Comparison of ENCODE assay signal across 1 cellular context in the genomic region with DNA sequence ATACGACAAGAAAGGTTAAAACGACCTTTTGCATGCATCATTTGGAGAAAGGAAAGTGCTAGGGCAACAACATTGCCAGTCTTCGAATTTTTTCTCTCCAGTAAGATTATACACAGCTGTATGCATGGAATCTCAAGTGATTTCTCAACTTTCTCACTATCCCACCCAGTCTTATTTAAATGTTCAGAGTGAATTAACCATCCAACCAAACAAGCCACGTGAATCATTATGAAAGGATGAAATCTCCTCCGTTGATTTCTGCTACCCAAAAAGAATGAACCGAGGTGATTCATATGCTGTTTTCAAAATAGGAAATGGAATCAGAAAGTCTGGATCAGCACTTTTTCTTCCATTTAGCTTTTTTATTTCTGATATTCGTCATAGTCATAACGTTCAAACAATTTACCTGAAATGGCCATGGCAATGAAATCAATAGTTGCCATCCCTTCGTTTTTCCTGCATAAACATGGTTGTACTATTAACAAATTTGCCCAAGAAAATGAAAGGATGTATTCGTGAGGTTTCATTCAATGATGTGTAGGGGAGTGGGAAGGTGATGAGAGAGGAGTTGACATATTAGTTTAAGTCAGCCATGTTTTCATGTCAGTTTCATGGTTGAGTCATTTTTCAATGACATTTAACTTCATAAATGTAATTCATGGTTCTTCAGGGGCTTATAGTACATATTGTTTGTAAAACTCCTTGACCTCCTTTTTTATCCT.
TF ChIP-seq lines count a peak whose summit lies in the region.

No MANE protein-coding gene starts in this region.

TF ChIP-seq in A549, 52 proteins besides CTCF, POLR2A, EP300 and RAD21:
- TF ChIP-seq MAFK (IDR thresholded peaks at IDR 0.05; ENCODE audit: partially characterized antibody) (peak; percentile 84), CEBPB (IDR thresholded peaks at IDR 0.05) (no peak)
